ENCODE assay signal across 15 cellular contexts in the genomic region with DNA sequence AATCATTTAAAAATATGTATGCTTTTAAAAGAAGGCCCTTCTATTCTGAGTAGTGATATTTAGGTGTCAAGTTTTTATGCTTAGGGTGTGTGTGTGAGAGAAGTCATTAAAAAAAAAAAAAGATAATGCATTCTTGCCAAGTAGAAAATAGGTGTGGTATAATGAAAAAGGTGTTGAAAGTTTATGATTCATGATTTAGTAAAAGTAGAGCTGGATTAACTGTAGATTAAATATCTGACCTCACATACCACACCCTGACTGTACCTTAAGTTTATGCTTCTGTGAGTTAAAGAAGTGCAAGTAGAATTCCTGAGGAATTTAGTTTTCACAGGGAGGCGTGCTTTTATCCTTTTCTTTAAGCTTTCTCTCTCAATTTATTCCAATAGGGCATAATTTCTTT.
"Had no signal": no experiment of that assay in that cellular context is flagged by ENCODE, and none has a peak within 500 bp of the region (broad histone marks: within the 10 kb centered on the region; RNA-seq: fewer than 3 reads in every experiment).

No MANE protein-coding gene starts in this region.

- DNase-seq: activated CD4-positive, alpha-beta T cell treated with anti-CD3 and anti-CD28 coated beads, Interleukin-2, amount 50 U/mL, for 4 hours; activated effector memory CD4-positive, alpha-beta T cell treated with anti-CD3 and anti-CD28 coated beads, Interleukin-2, amount 50 U/mL, for 16 hours; activated T-cell treated with anti-CD3 and anti-CD28 coated beads, Interleukin-2, amount 50 U/mL, for 72 hours; effector memory CD8-positive, alpha-beta T cell; heart right ventricle; kidney glomerular epithelial cell; natural killer cell; ovary; psoas muscle; sigmoid colon; stimulated activated CD4-positive, alpha-beta T cell treated with anti-CD3 and anti-CD28 coated beads, Interleukin-4, amount 100 ng/mL, for 24 hours; upper lobe of left lung; WERI-Rb-1 had no signal

- H3K4me3 ChIP-seq: gastroesophageal sphincter, heart right ventricle, ovary, psoas muscle, sigmoid colon, thoracic aorta, upper lobe of left lung had no signal

- H3K4me1 ChIP-seq: psoas muscle, sigmoid colon, upper lobe of left lung had no signal

- H3K27me3 ChIP-seq: gastroesophageal sphincter, ovary, sigmoid colon, upper lobe of left lung had no signal

- H3K9me3 ChIP-seq: gastroesophageal sphincter, heart right ventricle, ovary, psoas muscle, sigmoid colon, thoracic aorta, upper lobe of left lung had no signal

- H3K36me3 ChIP-seq: gastroesophageal sphincter, heart right ventricle, ovary, sigmoid colon, thoracic aorta, upper lobe of left lung, WERI-Rb-1 had no signal

- H3K27ac ChIP-seq: gastroesophageal sphincter, heart right ventricle, ovary, psoas muscle, sigmoid colon, thoracic aorta, upper lobe of left lung, WERI-Rb-1 had no signal

- ATAC-seq: activated T-cell treated with anti-CD3 and anti-CD28 coated beads, Interleukin-2, amount 50 U/mL, for 72 hours; effector memory CD8-positive, alpha-beta T cell; gastroesophageal sphincter; heart right ventricle; natural killer cell; psoas muscle had no signal
